Comparison of ENCODE assay signal across 13 cellular contexts in the genomic region with DNA sequence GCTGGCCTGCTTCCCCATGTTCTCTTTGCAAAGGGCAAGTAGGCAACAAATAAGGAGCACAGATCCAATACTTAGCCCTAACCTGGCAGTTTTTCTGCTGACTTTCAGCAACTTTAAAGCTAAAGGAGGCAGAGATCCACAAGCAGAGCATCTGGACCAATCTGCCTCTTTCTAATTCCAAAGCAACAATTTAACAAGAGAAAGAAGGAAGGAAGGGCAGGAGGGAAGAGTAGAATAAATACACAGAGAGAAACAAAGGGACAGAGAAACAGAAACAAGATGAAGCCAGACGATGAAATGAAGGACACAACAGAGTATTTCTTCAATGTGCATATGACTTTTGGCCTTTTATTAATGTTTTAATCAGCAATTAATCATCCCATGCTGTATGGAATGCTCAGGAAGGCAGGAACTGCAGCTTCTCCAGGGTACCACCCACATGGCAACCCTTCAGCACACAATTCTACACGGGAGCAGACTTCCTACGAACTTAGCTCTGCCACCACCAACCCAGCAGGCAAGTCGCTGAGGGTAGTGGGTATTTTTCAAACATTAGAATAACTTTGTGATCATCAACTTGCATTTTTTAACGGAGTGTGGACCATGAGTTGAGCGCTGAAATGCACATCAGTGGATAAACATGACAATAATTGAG. TPM values are rescaled to one million over a fixed set of nuclear protein-coding genes. Genes with fewer than 3 reads are reported as not detected.
DNase-seq lines count a peak whose midpoint lies in the region; ATAC-seq and TF ChIP-seq lines count a peak whose summit lies in the region.
"Had no signal": no experiment of that assay in that cellular context is flagged by ENCODE, and none has a peak within 500 bp of the region (broad histone marks: within the 10 kb centered on the region; RNA-seq: fewer than 3 reads in every experiment).

No MANE protein-coding gene starts in this region.

- peak overlapping the region; percentile 60 for H3K27ac Mint-ChIP-seq in type B pancreatic cell

- TF ChIP-seq RAD21 in SK-N-SH (IDR thresholded peaks at IDR 0.05; ENCODE audit: low read length), result no peak

- CTCF ChIA-PET in SK-N-SH (lab: Yijun Ruan, JAX), result interaction anchor here (0.6 to 1.5 kb wide), 4 partner anchors 44 to 165 kb away, joined by 3 to 4 read pairs (median 4); a partner anchor contains a TSS

- H3K9me2 ChIP-seq in SK-N-SH, result no peaks in the 10 kb centered on the region

- H3K4me3 ChIP-seq in SK-N-SH (ENCODE audit: low read depth in 2 of 2, low read length in 1 of 2) (no peak overlapping the region), esophagus squamous epithelium (peak overlapping the region in 1 of 4 donors; percentile 35), suprapubic skin (no peak overlapping the region)

- no peaks in the 10 kb centered on the region; the same call in none of the 2 replicates for H4K20me1 ChIP-seq in SK-N-SH (ENCODE audit: insufficient read depth)

- H3K9me3 Mint-ChIP-seq in type B pancreatic cell, result no peaks in the 10 kb centered on the region

- TF ChIP-seq EP300 in SK-N-SH (IDR thresholded peaks at IDR 0.05; ENCODE audit: borderline replicate concordance in 1 of 2, low read depth in 1 of 2, low read length in 1 of 2), result no peak
- no peak for TF ChIP-seq EP300 in suprapubic skin (IDR thresholded peaks at IDR 0.05)

- H3K4me1 Mint-ChIP-seq in type B pancreatic cell (ENCODE audit: unreplicated experiment), result peaks cover 14% of the 10 kb centered on the region

- WGBS in SK-N-SH (ENCODE audit: low lambda C conversion rate), result 85% methylated on average over 6 of the region's 6 CpGs
- WGBS in esophagus squamous epithelium, 2 donors, result 17 to 19% methylated on average over 6 of the region's 6 CpGs
- WGBS in suprapubic skin, result 13% methylated on average over 6 of the region's 6 CpGs

- H2AFZ ChIP-seq in SK-N-SH (ENCODE audit: low read depth), result no peak overlapping the region

- H3K4me3 Mint-ChIP-seq in type B pancreatic cell, result peak overlapping the region; percentile 27

- peaks cover 46% of the 10 kb centered on the region for H3K79me2 ChIP-seq in SK-N-SH (ENCODE audit: insufficient read depth)

- H3K4me1 ChIP-seq in SK-N-SH (ENCODE audit: control insufficient read depth in 1 of 2, insufficient read depth in 2 of 2, low read depth in 1 of 2, low read length in 1 of 2) (no peaks in the 10 kb centered on the region; a peak in 1 of 4 replicates), esophagus squamous epithelium (peaks cover 5 to 18% (median 6%) of the 10 kb centered on the region in 3 donors), suprapubic skin (peaks cover 15% of the 10 kb centered on the region)

- no peak overlapping the region for H3K9ac ChIP-seq in SK-N-SH

- H3K36me3 ChIP-seq in SK-N-SH (replicated peaks in 1 of 2; ENCODE audit: control insufficient read depth in 1 of 2, insufficient read depth in 2 of 2, low read length in 1 of 2) (peaks cover 21 to 22% of the 10 kb centered on the region in 2 experiments), esophagus squamous epithelium (peaks cover 0 to 42% (median 9%) of the 10 kb centered on the region in 3 donors), suprapubic skin (peaks cover 7% of the 10 kb centered on the region)

- POLR2A ChIA-PET in SK-N-SH (lab: Yijun Ruan, JAX), result no interaction called here

- no peaks in the 10 kb centered on the region for H3K27me3 Mint-ChIP-seq in type B pancreatic cell

- H3K27me3 ChIP-seq in SK-N-SH (ENCODE audit: insufficient read depth) (no peaks in the 10 kb centered on the region), esophagus squamous epithelium (no peaks in the 10 kb centered on the region), suprapubic skin (no peaks in the 10 kb centered on the region)

- TF ChIP-seq POLR2A in esophagus squamous epithelium (IDR thresholded peaks at IDR 0.05) (no peak), suprapubic skin (IDR thresholded peaks at IDR 0.05) (no peak)

- intact Hi-C loops in esophagus squamous epithelium (cut with DNase I), result no loop called here

- DNase-seq in SK-N-SH (no peak), esophagus squamous epithelium (lab: John Stamatoyannopoulos, UW) (no peak), lung microvascular endothelial cell (ENCODE audit: low read depth in 2 of 2) (peak; percentile 17 to 19), type B pancreatic cell (ENCODE audit: extremely low spot score, unreplicated experiment) (no peak), suprapubic skin (ENCODE audit: low spot score in 2 of 2) (no peak), NCI-H1417 (lab: John Stamatoyannopoulos, UW) (no peak), NCI-H2107 treated with DMSO at 0.1 percent for 48 hours (lab: John Stamatoyannopoulos, UW; ENCODE audit: unreplicated experiment) (no peak)
- DNase-seq: 8988T; activated naive CD4-positive, alpha-beta T cell; EL; NCI-H1105 treated with DMSO at 0.1 percent for 48 hours had no signal

- no peaks in the 10 kb centered on the region for H3K9me3 ChIP-seq in SK-N-SH
- H3K9me3 ChIP-seq in esophagus squamous epithelium, result no peaks in the 10 kb centered on the region
- no peaks in the 10 kb centered on the region for H3K9me3 ChIP-seq in suprapubic skin

- no peak overlapping the region for H3K4me2 ChIP-seq in SK-N-SH

- TF ChIP-seq CTCF in SK-N-SH (IDR thresholded peaks at IDR 0.05) (no peak), esophagus squamous epithelium (IDR thresholded peaks at IDR 0.05) (no peak), type B pancreatic cell (conservative IDR thresholded peaks at IDR 0.05) (no peak), suprapubic skin (IDR thresholded peaks at IDR 0.05) (no peak)

- peaks cover 13% of the 10 kb centered on the region for H3K36me3 Mint-ChIP-seq in type B pancreatic cell

- H3K27ac ChIP-seq in SK-N-SH (ENCODE audit: low read depth in 2 of 2, low read length in 1 of 2) (no peak overlapping the region), esophagus squamous epithelium (peak overlapping the region in 3 of 4 donors; percentile 39 to 54 (median 50)), suprapubic skin (no peak overlapping the region)
- H3K27ac ChIP-seq: HL-60 had no signal

- H3F3A ChIP-seq in SK-N-SH (replicated peaks; ENCODE audit: insufficient read depth), result no peaks in the 10 kb centered on the region

- peak; percentile 35; the same call in 1 of the 3 replicates for ATAC-seq in SK-N-SH treated with all-trans-retinoic acid at 6 μM for 48 hours

TF ChIP-seq in SK-N-SH treated with all-trans-retinoic acid at 6 μM for 48 hours, 23 proteins besides CTCF, POLR2A, EP300 and RAD21 (continues in another document):
- TF ChIP-seq POU6F1 (CRISPR knock-in tag; IDR thresholded peaks at IDR 0.05; ENCODE audit: borderline replicate concordance, low read depth) (no peak), TOX (CRISPR knock-in tag; IDR thresholded peaks at IDR 0.05; ENCODE audit: borderline replicate concordance) (no peak), RARB (CRISPR knock-in tag; IDR thresholded peaks at IDR 0.05) (no peak)

TF ChIP-seq in SK-N-SH, 30 proteins besides CTCF, POLR2A, EP300 and RAD21 (continues in another document):
- no peak for TF ChIP-seq RXRA (IDR thresholded peaks at IDR 0.05; ENCODE audit: borderline replicate concordance, low read depth)
- no peak for TF ChIP-seq YY1 (IDR thresholded peaks at IDR 0.05; ENCODE audit: low read depth)
- no peak for TF ChIP-seq USF1 (IDR thresholded peaks at IDR 0.05; ENCODE audit: borderline replicate concordance, low read depth)
- TF ChIP-seq, protein P1, sequence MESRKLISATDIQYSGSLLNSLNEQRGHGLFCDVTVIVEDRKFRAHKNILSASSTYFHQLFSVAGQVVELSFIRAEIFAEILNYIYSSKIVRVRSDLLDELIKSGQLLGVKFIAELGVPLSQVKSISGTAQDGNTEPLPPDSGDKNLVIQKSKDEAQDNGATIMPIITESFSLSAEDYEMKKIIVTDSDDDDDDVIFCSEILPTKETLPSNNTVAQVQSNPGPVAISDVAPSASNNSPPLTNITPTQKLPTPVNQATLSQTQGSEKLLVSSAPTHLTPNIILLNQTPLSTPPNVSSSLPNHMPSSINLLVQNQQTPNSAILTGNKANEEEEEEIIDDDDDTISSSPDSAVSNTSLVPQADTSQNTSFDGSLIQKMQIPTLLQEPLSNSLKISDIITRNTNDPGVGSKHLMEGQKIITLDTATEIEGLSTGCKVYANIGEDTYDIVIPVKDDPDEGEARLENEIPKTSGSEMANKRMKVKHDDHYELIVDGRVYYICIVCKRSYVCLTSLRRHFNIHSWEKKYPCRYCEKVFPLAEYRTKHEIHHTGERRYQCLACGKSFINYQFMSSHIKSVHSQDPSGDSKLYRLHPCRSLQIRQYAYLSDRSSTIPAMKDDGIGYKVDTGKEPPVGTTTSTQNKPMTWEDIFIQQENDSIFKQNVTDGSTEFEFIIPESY (IDR thresholded peaks at IDR 0.05; ENCODE audit: borderline replicate concordance, low read depth), result no peak
- TF ChIP-seq RCOR1 (IDR thresholded peaks at IDR 0.05; ENCODE audit: low read length), result no peak
- no peak for TF ChIP-seq SMC3 (IDR thresholded peaks at IDR 0.05; ENCODE audit: low read depth, low read length)
- TF ChIP-seq NFIC (IDR thresholded peaks at IDR 0.05; ENCODE audit: borderline replicate concordance), result no peak
- no peak for TF ChIP-seq USF2 (IDR thresholded peaks at IDR 0.05; ENCODE audit: borderline replicate concordance, low read depth, low read length)
- TF ChIP-seq ELF1 (IDR thresholded peaks at IDR 0.05), result no peak
- TF ChIP-seq POLR2AphosphoS5 (IDR thresholded peaks at IDR 0.05; ENCODE audit: low read depth, low read length), result no peak
- TF ChIP-seq JUND (IDR thresholded peaks at IDR 0.05), result no peak

RNA-seq across cellular contexts. Expression of gene CLCC1, which starts 15.3 kb away (rescaled TPM):
- polyA plus RNA-seq in SK-N-SH (2012; rRNA removed), result 20.0 and 27.0 TPM in 2 replicates
- polyA plus RNA-seq in SK-N-SH (2012; cell fraction: cytosol; rRNA removed), result 23.3 and 28.5 TPM in 2 replicates
- 22.0 and 31.3 TPM in 2 replicates for polyA plus RNA-seq in SK-N-SH (2012; cell fraction: nucleus; rRNA removed)
- total RNA-seq in esophagus squamous epithelium (10 to 100 TPM in 2 of 4 donors, 1 to 10 TPM in 2; 8.0 to 18.9 (median 12.0) TPM), lung microvascular endothelial cell (18.1 and 21.0 TPM in 2 replicates), type B pancreatic cell (ENCODE audit: low replicate concordance) (24.2 and 32.9 TPM in 2 replicates), suprapubic skin (10 to 100 TPM; 12.4 to 19.4 (median 18.5) TPM)

Comparison
In these comparisons a context has a peak if more than half of its experiments do, and no peak if none do; other contexts are left out.
1. DNase-seq: peak in lung microvascular endothelial cell (2 of 2); none in SK-N-SH (single experiment), esophagus squamous epithelium (single experiment), type B pancreatic cell (single experiment), suprapubic skin (0 of 2), NCI-H1417 (0 of 3) and NCI-H2107 treated with DMSO at 0.1 percent for 48 hours (single experiment).
2. H3K27ac ChIP-seq: peak in esophagus squamous epithelium (3 of 4); none in SK-N-SH (0 of 2) and suprapubic skin (single experiment).